In genomic region chr3:30542897-30543296, GRCh38 we compare ENCODE assay signal across 34 cellular contexts.
"Had no signal": no experiment of that assay in that cellular context is flagged by ENCODE, and none has a peak within 500 bp of the region (broad histone marks: within the 10 kb centered on the region; RNA-seq: fewer than 3 reads in every experiment).

No MANE protein-coding gene starts in this region.

- H3K4me1 ChIP-seq: adrenal gland had no signal

- H3K4me1 Mint-ChIP-seq: activated B cell treated with CpG ODN at 0.5 μM for 24 hours, brain had no signal

- ATAC-seq: activated CD8-positive, alpha-beta T cell treated with anti-CD3 and anti-CD28 coated beads for 36 hours; activated naive CD4-positive, alpha-beta T cell treated with anti-CD3 and anti-CD28 coated beads, Interleukin-2, amount 50 U/mL, for 72 hours; activated T-cell treated with anti-CD3 and anti-CD28 coated beads, Interleukin-2, amount 50 U/mL, for 72 hours; Right ventricle myocardium inferior; SK-N-SH treated with all-trans-retinoic acid at 6 μM for 48 hours; T-cell; T-helper 17 cell had no signal

- H3K4me3 ChIP-seq: adrenal gland, Peyer's patch had no signal

- H3K9me3 ChIP-seq: adrenal gland, Peyer's patch had no signal

- H3K27ac ChIP-seq: adrenal gland, Peyer's patch, VCaP had no signal

- H3K27ac Mint-ChIP-seq: activated B cell treated with CpG ODN at 0.5 μM for 24 hours; activated CD8-positive, alpha-beta T cell treated with anti-CD3 and anti-CD28 coated beads for 36 hours; activated naive CD4-positive, alpha-beta T cell treated with anti-CD3 and anti-CD28 coated beads for 36 hours; activated naive CD4-positive, alpha-beta T cell treated with anti-CD3 and anti-CD28 coated beads, Interleukin-2, amount 50 U/mL, for 72 hours; activated T-cell treated with anti-CD3 and anti-CD28 coated beads, Interleukin-2, amount 50 U/mL, for 72 hours; activated T-helper 2 cell treated with anti-CD3 and anti-CD28 coated beads, Interferon-gamma antibody, Interleukin-2, Interleukin-4, amounts not matched to agents 10 μg/mL and 5 μg/mL and 100 μg/mL, durations not matched to agents 14 hours and 24 hours and 36 hours; brain; T-cell; T-helper 17 cell had no signal

- H3K4me3 Mint-ChIP-seq: activated B cell treated with CpG ODN at 0.5 μM for 24 hours; activated CD8-positive, alpha-beta T cell treated with anti-CD3 and anti-CD28 coated beads for 36 hours; activated naive CD4-positive, alpha-beta T cell treated with anti-CD3 and anti-CD28 coated beads for 36 hours; activated T-cell treated with anti-CD3 and anti-CD28 coated beads, Interleukin-2, amount 50 U/mL, for 72 hours; brain; T-cell; T-helper 17 cell had no signal

- H3K27me3 Mint-ChIP-seq: activated B cell treated with CpG ODN at 0.5 μM for 24 hours; activated CD8-positive, alpha-beta T cell treated with anti-CD3 and anti-CD28 coated beads for 36 hours; T-cell; T-helper 17 cell had no signal

- H3K9me3 Mint-ChIP-seq: activated B cell treated with CpG ODN at 0.5 μM for 24 hours; activated naive CD4-positive, alpha-beta T cell treated with anti-CD3 and anti-CD28 coated beads for 36 hours; activated T-cell treated with anti-CD3 and anti-CD28 coated beads, Interleukin-2, amount 50 U/mL, for 72 hours; activated T-helper 2 cell treated with anti-CD3 and anti-CD28 coated beads, Interferon-gamma antibody, Interleukin-2, Interleukin-4, amounts not matched to agents 10 μg/mL and 5 μg/mL and 100 μg/mL, durations not matched to agents 14 hours and 24 hours and 36 hours; T-cell had no signal

- H3K36me3 ChIP-seq: adrenal gland, Peyer's patch had no signal

- H3K27me3 ChIP-seq: adrenal gland, Peyer's patch had no signal

- DNase-seq: activated B cell treated with CpG ODN at 0.5 μM for 24 hours; activated CD4-positive, alpha-beta T cell treated with anti-CD3 and anti-CD28 coated beads for 4 hours; activated CD4-positive, alpha-beta T cell treated with anti-CD3 and anti-CD28 coated beads, Interleukin-2, amount 50 U/mL, for 4 hours; activated CD4-positive, CD25-positive, alpha-beta regulatory T cell treated with anti-CD3 and anti-CD28 coated beads, Interleukin-2, amount 50 U/mL, for 72 hours; activated CD8-positive, alpha-beta T cell treated with anti-CD3 and anti-CD28 coated beads for 36 hours; activated gamma-delta T cell; activated naive CD4-positive, alpha-beta T cell treated with anti-CD3 and anti-CD28 coated beads for 36 hours; activated T-cell treated with anti-CD3 and anti-CD28 coated beads, Interleukin-2, amount 50 U/mL, for 1 hour; activated T-cell treated with anti-CD3 and anti-CD28 coated beads, Interleukin-2, amount 50 U/mL, for 72 hours; adrenal gland; caudate nucleus; cerebellar nuclear complex; Karpas-422; KBM-7; NCI-H1105; NCI-H1417 treated with DMSO at 0.1 percent for 48 hours; NCI-H187 treated with DMSO at 0.1 percent for 48 hours; NCI-H2081; NCI-H2171 treated with DMSO at 0.1 percent for 48 hours; NCI-H226; NCI-H446 treated with DMSO at 0.1 percent for 48 hours; NCI-H524 treated with DMSO at 0.1 percent for 48 hours; Peyer's patch; RPMI8226; SIG-M5; T-cell; T-helper 17 cell had no signal

- FAIRE-seq: bronchial epithelial cell had no signal

- H3K36me3 Mint-ChIP-seq: brain, T-cell had no signal
